ENCODE assay signal across 1 cellular context in genomic region chr9:128792978-128793686, GRCh38.
A peak's percentile ranks its signal among the peaks of the same experiment; 100 is the strongest.
TF ChIP-seq lines count a peak whose summit lies in the region.

No MANE protein-coding gene starts in this region.

TF ChIP-seq in HepG2, 621 proteins besides CTCF, POLR2A, EP300 and RAD21:
- TF ChIP-seq FOSL2 (CRISPR knock-in tag; IDR thresholded peaks at IDR 0.05), result 0 out of 2 replicates have a peak, but pooled peaks have one; percentile 21
- TF ChIP-seq ZNF768 (CRISPR knock-in tag; IDR thresholded peaks at IDR 0.05), result peak; percentile 78
- TF ChIP-seq HNF4A (CRISPR knock-in tag; IDR thresholded peaks at IDR 0.05), result no peak
